10 cellular contexts compared by ENCODE assay signal in the genomic region with DNA sequence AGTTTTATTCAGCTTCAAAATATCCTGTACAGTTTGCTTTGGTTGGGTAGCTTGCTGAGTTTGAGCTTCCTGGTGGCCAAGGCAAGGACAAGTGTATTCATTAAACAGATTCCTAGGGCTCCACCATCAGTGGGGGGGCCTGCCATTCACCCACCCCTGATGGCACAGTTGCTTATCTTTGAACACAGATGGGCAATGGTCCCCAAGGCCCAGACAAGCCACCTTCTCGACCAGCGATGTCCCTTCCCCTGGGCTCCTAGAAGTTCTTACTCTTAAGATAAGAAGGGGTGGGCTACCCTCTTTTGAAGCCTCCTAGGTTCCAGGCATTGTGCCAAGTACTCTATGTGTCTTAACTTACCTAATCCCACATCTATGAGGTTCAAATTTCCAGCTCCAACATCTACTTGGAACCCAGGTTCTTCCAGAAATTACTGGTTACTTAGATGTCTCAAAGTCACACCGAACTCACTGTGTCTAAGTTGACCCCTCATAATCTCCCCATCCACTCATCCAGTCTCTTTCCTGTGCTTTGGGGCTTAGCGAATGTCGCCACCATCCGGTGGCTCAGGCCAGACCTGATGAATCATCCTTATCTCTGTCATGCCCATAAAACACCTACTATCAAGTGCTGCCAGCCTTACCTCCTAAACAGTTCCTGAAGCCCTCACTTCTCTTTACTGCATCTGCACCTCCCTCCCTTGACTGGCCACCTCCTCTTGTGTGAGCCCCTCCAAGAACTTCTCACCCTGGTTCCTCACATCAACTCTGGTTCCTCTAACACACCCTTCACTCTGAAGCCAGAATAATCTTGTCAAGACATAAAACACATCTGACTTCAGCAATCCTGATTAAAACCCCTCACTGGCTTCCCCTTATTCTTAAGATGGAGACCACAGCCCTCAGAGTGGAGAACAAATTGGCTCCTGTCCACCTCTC. TPM values are rescaled to one million over a fixed set of nuclear protein-coding genes. Genes with fewer than 3 reads are reported as not detected.
A peak's percentile ranks its signal among the peaks of the same experiment; 100 is the strongest.
DNase-seq lines count a peak whose midpoint lies in the region; ATAC-seq, FAIRE-seq and TF ChIP-seq lines count a peak whose summit lies in the region.
"Had no signal": no experiment of that assay in that cellular context is flagged by ENCODE, and none has a peak within 500 bp of the region (broad histone marks: within the 10 kb centered on the region; RNA-seq: fewer than 3 reads in every experiment).

No MANE protein-coding gene starts in this region.

- H4K20me1 ChIP-seq in GM12878 (ENCODE audit: control insufficient read depth, insufficient read depth) (no peaks in the 10 kb centered on the region), neural progenitor cell (ENCODE audit: low read depth) (no peaks in the 10 kb centered on the region)

- H3K4me2 ChIP-seq in GM12878 (ENCODE audit: control insufficient read depth, insufficient read depth) = no peak overlapping the region
- no peak overlapping the region for H3K4me2 ChIP-seq in neural progenitor cell

- RAD21 ChIA-PET in GM12878 (lab: Charles Lee; ENCODE audit: unreplicated experiment) = no interaction called here

- H3K27ac ChIP-seq in GM12878 (ENCODE audit: control insufficient read depth, insufficient read depth) (no peak overlapping the region), neural progenitor cell (no peak overlapping the region)

- no peak for TF ChIP-seq POLR2A in GM12878 (IDR thresholded peaks at IDR 0.05; ENCODE audit: low read depth, low read length)

- H3K4me1 Mint-ChIP-seq in neural progenitor cell = peaks cover 8% of the 10 kb centered on the region

- H3K27me3 Mint-ChIP-seq in neural progenitor cell (ENCODE audit: insufficient read depth, low read depth) = peaks cover 24% of the 10 kb centered on the region

- no peaks in the 10 kb centered on the region for H3K36me3 Mint-ChIP-seq in neural progenitor cell

- H3K4me3 ChIP-seq in GM12878 (no peak overlapping the region), neural progenitor cell (no peak overlapping the region)

- TF ChIP-seq EP300 in GM12878 (IDR thresholded peaks at IDR 0.05; ENCODE audit: borderline replicate concordance in 1 of 2, control insufficient read depth in 1 of 2, low read depth in 2 of 2, low read length in 2 of 2) = no peak

- ATAC-seq in GM12878 (no peak), HG03565 (IDR thresholded peaks at IDR 0.05; ENCODE audit: unreplicated experiment) (no peak)

- WGBS in GM12878 (ENCODE audit: insufficient coverage, insufficient replicate concordance, low lambda C conversion rate, missing lambda C conversion rate) = 0% methylated on average over 6 of the region's 6 CpGs

- TF ChIP-seq CTCF in GM12878 (IDR thresholded peaks at IDR 0.05 in 2 of 3, conservative IDR thresholded peaks at IDR 0.05 in 1 of 3; ENCODE audit: control insufficient read depth in 2 of 3, extremely low read depth in 1 of 3, insufficient read depth in 1 of 3, low read depth in 3 of 3, low read length in 3 of 3) = peak in 2 of 3 experiments; percentile 22 to 45; a peak in 2 of 6 replicates
- TF ChIP-seq CTCF in neural progenitor cell (IDR thresholded peaks at IDR 0.05) = peak; percentile 56

- CTCF ChIA-PET in GM12878 (lab: Yijun Ruan, JAX) = interaction anchor here (0.7 kb wide), 1 partner anchor 46 kb away, joined by 3 read pairs; no protein-coding TSS in a partner anchor

- H3K79me2 ChIP-seq in GM12878 (ENCODE audit: control insufficient read depth, insufficient read depth, low read length) = no peaks in the 10 kb centered on the region
- H3K79me2 ChIP-seq in neural progenitor cell (ENCODE audit: low read depth) = no peaks in the 10 kb centered on the region

- H3F3A ChIP-seq in neural progenitor cell (ENCODE audit: low read depth) = no peaks in the 10 kb centered on the region

- H3K27me3 ChIP-seq in GM12878 (replicated peaks in 1 of 2; ENCODE audit: control insufficient read depth in 2 of 2, insufficient read depth in 2 of 2, low read length in 1 of 2) (no peaks in the 10 kb centered on the region; a peak in 1 of 4 replicates), neural progenitor cell (no peaks in the 10 kb centered on the region)

- no peak overlapping the region for H3K4me3 Mint-ChIP-seq in neural progenitor cell

- H3K9ac ChIP-seq in GM12878 (ENCODE audit: control insufficient read depth, insufficient read depth, low read length) (no peak overlapping the region), neural progenitor cell (no peak overlapping the region)

- DNase-seq in DMS 273 (lab: John Stamatoyannopoulos, UW; ENCODE audit: unreplicated experiment) (peak; percentile 35), DMS 273 treated with DMSO at 0.1 percent for 48 hours (lab: John Stamatoyannopoulos, UW) (no peak), M059J (ENCODE audit: low read depth) (peak; percentile 14), GM12878 (ENCODE audit: low read depth, low spot score) (no peak), neural progenitor cell (ENCODE audit: low spot score) (peak; percentile 53), hepatic stellate cell (ENCODE audit: low spot score) (no peak), HTR-8/SVneo (ENCODE audit: insufficient read length, low spot score) (no peak)

- no peak for FAIRE-seq in GM12878 (lab: Jason Lieb, UNC)
- no peak for FAIRE-seq in HTR-8/SVneo (lab: Jason Lieb, UNC)
- FAIRE-seq: A204.1 had no signal

- H3K9me3 Mint-ChIP-seq in neural progenitor cell = no peaks in the 10 kb centered on the region

- no TSS peak for BruUV-seq in GM12878 (replicated peaks; lab: Mats Ljungman, UMichigan)

- H2AFZ ChIP-seq in GM12878 (ENCODE audit: control insufficient read depth, low read depth, low read length) (no peak overlapping the region), neural progenitor cell (replicated peaks) (no peak overlapping the region)

- peak; percentile 33; the same call in 1 of the 2 replicates for TF ChIP-seq RAD21 in GM12878 (IDR thresholded peaks at IDR 0.05; ENCODE audit: insufficient read depth, low read depth, low read length)

- SMC1A ChIA-PET in GM12878 (lab: Charles Lee; ENCODE audit: uncharacterized antibody, unreplicated experiment) = no interaction called here

- H3K4me1 ChIP-seq in GM12878 (ENCODE audit: control insufficient read depth, insufficient read depth, low read length) (no peaks in the 10 kb centered on the region), neural progenitor cell (no peaks in the 10 kb centered on the region)

- intact Hi-C loops in GM12878 (cut with micrococcal nuclease; ENCODE audit: unreplicated experiment) = loop anchor here (10.0 kb wide), 1 partner anchor 206 kb away; no protein-coding TSS in a partner anchor

- H3K27ac Mint-ChIP-seq in neural progenitor cell = no peak overlapping the region

- in situ Hi-C loops in GM12878 (cut with MboI) = no loop called here

- POLR2A ChIA-PET in GM12878 (lab: Charles Lee) = no interaction called here

- no peaks in the 10 kb centered on the region for H3K9me3 ChIP-seq in GM12878 (replicated peaks; ENCODE audit: control insufficient read depth, insufficient read depth, low read length)
- no peaks in the 10 kb centered on the region for H3K9me3 ChIP-seq in neural progenitor cell (ENCODE audit: low read depth)

- no peaks in the 10 kb centered on the region for H3K36me3 ChIP-seq in GM12878 (ENCODE audit: control insufficient read depth in 2 of 2, insufficient read depth in 2 of 2, low read length in 1 of 2)
- no peaks in the 10 kb centered on the region for H3K36me3 ChIP-seq in neural progenitor cell

TF ChIP-seq in GM12878, 131 proteins besides CTCF, POLR2A, EP300 and RAD21 (continues in another document):
- no peak for TF ChIP-seq ATF7 (IDR thresholded peaks at IDR 0.05; ENCODE audit: low read depth)
- no peak for TF ChIP-seq NFIC (IDR thresholded peaks at IDR 0.05; ENCODE audit: low read depth, low read length)
- no peak for TF ChIP-seq POU2F2 (IDR thresholded peaks at IDR 0.05; ENCODE audit: borderline replicate concordance, low read depth, low read length)
- TF ChIP-seq CBX5 (IDR thresholded peaks at IDR 0.05; ENCODE audit: low read depth) = no peak
- no peak for TF ChIP-seq SMC3 (IDR thresholded peaks at IDR 0.05; ENCODE audit: borderline replicate concordance, low read length)
- TF ChIP-seq, protein P1, sequence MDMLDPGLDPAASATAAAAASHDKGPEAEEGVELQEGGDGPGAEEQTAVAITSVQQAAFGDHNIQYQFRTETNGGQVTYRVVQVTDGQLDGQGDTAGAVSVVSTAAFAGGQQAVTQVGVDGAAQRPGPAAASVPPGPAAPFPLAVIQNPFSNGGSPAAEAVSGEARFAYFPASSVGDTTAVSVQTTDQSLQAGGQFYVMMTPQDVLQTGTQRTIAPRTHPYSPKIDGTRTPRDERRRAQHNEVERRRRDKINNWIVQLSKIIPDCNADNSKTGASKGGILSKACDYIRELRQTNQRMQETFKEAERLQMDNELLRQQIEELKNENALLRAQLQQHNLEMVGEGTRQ (IDR thresholded peaks at IDR 0.05; ENCODE audit: borderline replicate concordance, low read depth, low read length) = no peak
- no peak for TF ChIP-seq IRF4 (IDR thresholded peaks at IDR 0.05; ENCODE audit: low read depth, low read length)
- TF ChIP-seq PAX8 (IDR thresholded peaks at IDR 0.05) = no peak
- no peak for TF ChIP-seq FOXM1 (IDR thresholded peaks at IDR 0.05; ENCODE audit: low read depth, low read length)
- TF ChIP-seq MEF2B (IDR thresholded peaks at IDR 0.05; ENCODE audit: partially characterized antibody, poor library complexity, severe bottlenecking) = no peak

RNA-seq across cellular contexts. Expression of a gene that starts 50.1 kb away (rescaled TPM):
- total RNA-seq in M059J (2014; rRNA removed; shearing (Covaris generic)) = 0.05 TPM in 1 of 2 replicates, not detected in the other
- total RNA-seq in GM12878 (2013; cell fraction: nucleolus; rRNA removed) = not detected in 2 replicates
- total RNA-seq in GM12878 (2014; rRNA removed) (not detected in 2 replicates), GM12878 (2014; rRNA removed; fragmentation: Illumina TruSeq; extraction: Trizol) (not detected in 2 replicates), GM12878 (2021) (not detected in 2 replicates), neural progenitor cell (ENCODE audit: low replicate concordance) (0.53 TPM in 1 of 2 replicates, not detected in the other)
- not detected for polyA plus RNA-seq in GM12878 (2011; ENCODE audit: low read depth)
- polyA plus RNA-seq in GM12878 (2011; rRNA removed) (not detected in 2 replicates), GM12878 (2014; fragmentation: Illumina TruSeq; extraction: Trizol) (not detected in 2 replicates), GM12878 (2014; fragmentation: Nextera tagmentation; extraction: Ambion mirVana) (not detected), GM12878 (2014; rRNA removed) (not detected in 2 replicates), GM12878 (2016; fragmentation: Nextera tagmentation; extraction: Ambion mirVana) (not detected)
- not detected in 2 replicates for polyA plus RNA-seq in GM12878 (2011; cell fraction: cytosol; rRNA removed)
- not detected in 2 replicates for polyA plus RNA-seq in GM12878 (2011; cell fraction: nucleus; rRNA removed)
- not detected in 2 replicates for polyA plus RNA-seq in GM12878 (2012)
- not detected in 2 replicates for polyA minus RNA-seq in GM12878 (2011; rRNA and poly(A)+ RNA removed)
- not detected in 2 replicates for polyA minus RNA-seq in GM12878 (2011; cell fraction: cytosol; rRNA and poly(A)+ RNA removed)
- not detected in 2 replicates for polyA minus RNA-seq in GM12878 (2011; cell fraction: nucleus; rRNA and poly(A)+ RNA removed)
- total RNA-seq: pulmonary artery endothelial cell had no signal

Comparison
In these comparisons a context has a peak if more than half of its experiments do, and no peak if none do; other contexts are left out.
1. DNase-seq: peak in DMS 273 (single experiment), M059J (single experiment) and neural progenitor cell (single experiment); none in DMS 273 treated with DMSO at 0.1 percent for 48 hours (single experiment), GM12878 (single experiment), hepatic stellate cell (single experiment) and HTR-8/SVneo (single experiment).